11 cellular contexts compared by ENCODE assay signal in the genomic region with DNA sequence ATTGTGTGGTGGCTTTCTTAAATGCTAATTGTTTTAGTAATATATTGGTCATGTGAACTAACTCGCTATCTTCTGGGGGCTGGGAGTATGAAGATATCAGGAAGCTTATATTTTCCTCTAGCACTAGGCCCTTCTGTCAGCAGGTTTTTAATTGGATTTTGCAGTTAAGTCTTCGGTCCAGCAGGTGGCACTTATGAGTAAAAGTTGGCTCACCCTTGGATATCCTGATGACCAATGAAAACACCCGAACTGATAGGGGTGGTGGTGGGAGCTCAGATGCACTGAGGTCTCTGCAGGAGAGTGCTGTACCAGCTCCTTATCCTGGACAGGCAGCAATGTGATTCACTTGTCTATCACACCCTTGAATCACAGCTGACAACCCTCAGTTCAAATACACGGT.
A peak's percentile ranks its signal among the peaks of the same experiment; 100 is the strongest.
DNase-seq lines count a peak whose midpoint lies in the region; ATAC-seq and TF ChIP-seq lines count a peak whose summit lies in the region.
"Had no signal": no experiment of that assay in that cellular context is flagged by ENCODE, and none has a peak within 500 bp of the region (broad histone marks: within the 10 kb centered on the region; RNA-seq: fewer than 3 reads in every experiment).

No MANE protein-coding gene starts in this region.

- no peaks in the 10 kb centered on the region for H3K36me3 ChIP-seq in mucosa of descending colon (ENCODE audit: low read depth)

- no peaks in the 10 kb centered on the region for H3K9me3 Mint-ChIP-seq in endothelial cell (ENCODE audit: unreplicated experiment)
- H3K9me3 Mint-ChIP-seq in effector memory CD8-positive, alpha-beta T cell = no peaks in the 10 kb centered on the region

- no peaks in the 10 kb centered on the region for H3K4me1 Mint-ChIP-seq in endothelial cell (ENCODE audit: unreplicated experiment)
- H3K4me1 Mint-ChIP-seq in effector memory CD8-positive, alpha-beta T cell (ENCODE audit: low read depth in 2 of 2) = no peaks in the 10 kb centered on the region

- no peaks in the 10 kb centered on the region for H3K36me3 Mint-ChIP-seq in endothelial cell (ENCODE audit: low read depth, unreplicated experiment)
- H3K36me3 Mint-ChIP-seq in effector memory CD8-positive, alpha-beta T cell (ENCODE audit: insufficient read depth) = no peaks in the 10 kb centered on the region
- H3K36me3 Mint-ChIP-seq: activated naive CD8-positive, alpha-beta T cell had no signal

- no peaks in the 10 kb centered on the region for H3K9me3 ChIP-seq in mucosa of descending colon

- intact Hi-C loops in mucosa of descending colon (cut with DNase I, micrococcal nuclease) = no loop called here

- no peaks in the 10 kb centered on the region for H3K4me1 ChIP-seq in mucosa of descending colon (ENCODE audit: low read depth)

- H3K27ac Mint-ChIP-seq in endothelial cell (ENCODE audit: unreplicated experiment) = no peak overlapping the region
- no peak overlapping the region for H3K27ac Mint-ChIP-seq in effector memory CD8-positive, alpha-beta T cell
- H3K27ac Mint-ChIP-seq: activated naive CD8-positive, alpha-beta T cell had no signal

- no peak overlapping the region for H3K4me3 ChIP-seq in NB4 (ENCODE audit: low read depth, low read length)
- no peak overlapping the region for H3K4me3 ChIP-seq in mucosa of descending colon

- in situ Hi-C loops in ACHN (cut with HindIII; ENCODE audit: low pct_ligation_motif_present, low pct_unique_long_range_greater_than_20kb, low sequenced_read_pairs) = no loop called here

- ATAC-seq in GM18508 (IDR thresholded peaks at IDR 0.05; ENCODE audit: insufficient read depth, unreplicated experiment) = peak; percentile 66
- ATAC-seq in effector memory CD8-positive, alpha-beta T cell (replicated peaks) = no peak
- ATAC-seq in mucosa of descending colon = no peak
- no peak for ATAC-seq in GM19023 (IDR thresholded peaks at IDR 0.05; ENCODE audit: unreplicated experiment)
- ATAC-seq: esophagus mucosa had no signal

- DNase-seq in ACHN (peak; percentile 26), NB4 (ENCODE audit: low read depth) (peak; percentile 27), endothelial cell (ENCODE audit: low spot score) (peak; percentile 4), mucosa of descending colon (no peak)
- no peak for DNase-seq in effector memory CD8-positive, alpha-beta T cell
- DNase-seq in stimulated activated CD8-positive, alpha-beta memory T cell treated with anti-CD3 and anti-CD28 coated beads, Interleukin-4, amount 100 ng/mL, for 48 hours = no peak
- DNase-seq: COR-L47 had no signal

- no peak overlapping the region for H3K4me3 Mint-ChIP-seq in endothelial cell (ENCODE audit: unreplicated experiment)
- no peak overlapping the region for H3K4me3 Mint-ChIP-seq in effector memory CD8-positive, alpha-beta T cell
- H3K4me3 Mint-ChIP-seq: activated naive CD8-positive, alpha-beta T cell had no signal

- peaks cover 2% of the 10 kb centered on the region for H3K27me3 Mint-ChIP-seq in endothelial cell (ENCODE audit: unreplicated experiment)
- H3K27me3 Mint-ChIP-seq in effector memory CD8-positive, alpha-beta T cell = no peaks in the 10 kb centered on the region
- H3K27me3 Mint-ChIP-seq: activated naive CD8-positive, alpha-beta T cell had no signal

- TF ChIP-seq POLR2A in NB4 (IDR thresholded peaks at IDR 0.05; ENCODE audit: extremely low read depth, insufficient read length) = no peak

- peak; percentile 24 for TF ChIP-seq CTCF in NB4 (IDR thresholded peaks at IDR 0.05; ENCODE audit: low read depth, low read length)
- TF ChIP-seq CTCF in endothelial cell (IDR thresholded peaks at IDR 0.05; ENCODE audit: unreplicated experiment) = peak; percentile 35
- no peak for TF ChIP-seq CTCF in mucosa of descending colon (IDR thresholded peaks at IDR 0.05)

Comparison
In these comparisons a context has a peak if more than half of its experiments do, and no peak if none do; other contexts are left out.
1. DNase-seq: peak in ACHN (single experiment), NB4 (single experiment) and endothelial cell (single experiment); none in effector memory CD8-positive, alpha-beta T cell (0 of 3), mucosa of descending colon (0 of 3) and stimulated activated CD8-positive, alpha-beta memory T cell treated with anti-CD3 and anti-CD28 coated beads, Interleukin-4, amount 100 ng/mL, for 48 hours (single experiment).